In the genomic region with DNA sequence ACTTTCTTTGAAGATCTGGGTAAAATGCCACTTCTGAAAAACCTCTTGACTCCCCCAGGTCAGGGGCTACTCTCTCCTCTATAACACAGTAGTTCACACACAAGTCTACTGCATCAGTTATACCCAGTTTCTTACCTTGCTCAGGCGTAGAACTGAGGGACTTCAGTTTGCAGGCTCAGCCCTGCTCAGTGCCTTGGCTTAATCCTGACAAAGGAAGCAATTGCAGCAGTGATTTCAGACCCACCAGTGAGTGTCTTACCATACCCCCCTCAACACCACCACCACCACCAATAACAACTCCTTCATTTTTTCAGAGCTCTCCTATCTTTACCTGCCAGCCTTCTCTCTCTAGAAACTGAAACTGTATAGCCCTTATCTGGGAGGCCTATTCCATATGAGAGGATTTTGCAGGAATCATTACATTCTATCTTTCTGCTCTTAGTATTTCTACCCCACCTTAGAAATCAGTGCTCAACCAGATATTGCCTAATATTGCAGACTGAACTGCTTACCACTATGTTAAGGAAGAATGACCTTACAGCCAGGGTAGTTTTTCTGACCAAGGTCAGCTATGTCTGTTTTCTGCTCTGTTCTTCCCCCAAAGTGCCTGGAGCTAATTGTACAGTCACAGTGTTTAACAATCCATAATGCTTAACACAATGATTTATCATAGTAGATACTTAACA, we compare ENCODE assay signal across 1 cellular context.
TF ChIP-seq lines count a peak whose summit lies in the region.

No MANE protein-coding gene starts in this region.

TF ChIP-seq in HEK293, 187 proteins besides CTCF, POLR2A, EP300 and RAD21 (continued from another document):
- TF ChIP-seq, protein P1, sequence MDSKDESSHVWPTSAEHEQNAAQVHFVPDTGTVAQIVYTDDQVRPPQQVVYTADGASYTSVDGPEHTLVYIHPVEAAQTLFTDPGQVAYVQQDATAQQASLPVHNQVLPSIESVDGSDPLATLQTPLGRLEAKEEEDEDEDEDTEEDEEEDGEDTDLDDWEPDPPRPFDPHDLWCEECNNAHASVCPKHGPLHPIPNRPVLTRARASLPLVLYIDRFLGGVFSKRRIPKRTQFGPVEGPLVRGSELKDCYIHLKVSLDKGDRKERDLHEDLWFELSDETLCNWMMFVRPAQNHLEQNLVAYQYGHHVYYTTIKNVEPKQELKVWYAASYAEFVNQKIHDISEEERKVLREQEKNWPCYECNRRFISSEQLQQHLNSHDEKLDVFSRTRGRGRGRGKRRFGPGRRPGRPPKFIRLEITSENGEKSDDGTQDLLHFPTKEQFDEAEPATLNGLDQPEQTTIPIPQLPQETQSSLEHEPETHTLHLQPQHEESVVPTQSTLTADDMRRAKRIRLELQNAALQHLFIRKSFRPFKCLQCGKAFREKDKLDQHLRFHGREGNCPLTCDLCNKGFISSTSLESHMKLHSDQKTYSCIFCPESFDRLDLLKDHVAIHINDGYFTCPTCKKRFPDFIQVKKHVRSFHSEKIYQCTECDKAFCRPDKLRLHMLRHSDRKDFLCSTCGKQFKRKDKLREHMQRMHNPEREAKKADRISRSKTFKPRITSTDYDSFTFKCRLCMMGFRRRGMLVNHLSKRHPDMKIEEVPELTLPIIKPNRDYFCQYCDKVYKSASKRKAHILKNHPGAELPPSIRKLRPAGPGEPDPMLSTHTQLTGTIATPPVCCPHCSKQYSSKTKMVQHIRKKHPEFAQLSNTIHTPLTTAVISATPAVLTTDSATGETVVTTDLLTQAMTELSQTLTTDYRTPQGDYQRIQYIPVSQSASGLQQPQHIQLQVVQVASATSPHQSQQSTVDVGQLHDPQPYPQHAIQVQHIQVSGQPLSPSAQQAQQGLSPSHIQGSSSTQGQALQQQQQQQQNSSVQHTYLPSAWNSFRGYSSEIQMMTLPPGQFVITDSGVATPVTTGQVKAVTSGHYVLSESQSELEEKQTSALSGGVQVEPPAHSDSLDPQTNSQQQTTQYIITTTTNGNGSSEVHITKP (tag by site-specific recombination; IDR thresholded peaks at IDR 0.05) = peak; percentile 79
- no peak for TF ChIP-seq HIC1 (tag by site-specific recombination; IDR thresholded peaks at IDR 0.05)
